In genomic region chr18:12520442-12520992, GRCh38 we compare ENCODE assay signal across 15 cellular contexts.
DNase-seq lines count a peak whose midpoint lies in the region; ATAC-seq and TF ChIP-seq lines count a peak whose summit lies in the region.
"Had no signal": no experiment of that assay in that cellular context is flagged by ENCODE, and none has a peak within 500 bp of the region (broad histone marks: within the 10 kb centered on the region; RNA-seq: fewer than 3 reads in every experiment).

No MANE protein-coding gene starts in this region.

- H2BK15ac ChIP-seq in H9 (ENCODE audit: low read depth, low read length): no peak overlapping the region

- H2BK12ac ChIP-seq in H9 (ENCODE audit: insufficient read length, low read depth, low read length): no peak overlapping the region

- no peak for TF ChIP-seq CTCF in H9 (conservative IDR thresholded peaks at IDR 0.05)

- H3K4me1 Mint-ChIP-seq in H9: peaks cover 3 to 14% of the 10 kb centered on the region in 2 experiments

- H3K4me1 ChIP-seq in H9 (ENCODE audit: insufficient read depth, low read length): no peaks in the 10 kb centered on the region

- no peaks in the 10 kb centered on the region for H3K36me3 Mint-ChIP-seq in H9 (ENCODE audit: insufficient read depth in 1 of 3, low read depth in 3 of 3)

- H3K23me2 ChIP-seq in H9 (ENCODE audit: insufficient read length, low read depth, low read length, poor library complexity, severe bottlenecking): no peaks in the 10 kb centered on the region

- no peak overlapping the region for H2BK20ac ChIP-seq in H9 (ENCODE audit: low read depth, low read length, poor library complexity, severe bottlenecking)

- no peak overlapping the region for H2AK5ac ChIP-seq in H9 (ENCODE audit: insufficient read length, low read length)

- H3K4me2 ChIP-seq in H9 (ENCODE audit: insufficient read depth, insufficient read length, low read length): no peak overlapping the region

- H3K9me3 ChIP-seq in H9 (ENCODE audit: control insufficient read depth, low read depth, low read length): no peaks in the 10 kb centered on the region

- no peak overlapping the region for H4K91ac ChIP-seq in H9 (ENCODE audit: insufficient read length, low read depth, low read length)

- no CpG with 5 or more reads among the region's 5 CpGs for whole genome bisulfite sequencing in H9 (ENCODE audit: extremely low coverage, insufficient read length, low lambda C conversion rate)

- peak; percentile 9 for DNase-seq in AG08396 (ENCODE audit: low spot score)
- DNase-seq in H9: no peak
- DNase-seq in left kidney (ENCODE audit: low read depth, low spot score): peak; percentile 69
- no peak for DNase-seq in NCI-H2196 treated with DMSO at 0.1 percent for 48 hours (lab: John Stamatoyannopoulos, UW; ENCODE audit: unreplicated experiment)
- DNase-seq in pons (ENCODE audit: low spot score): no peak
- DNase-seq: activated CD8-positive, alpha-beta T cell treated with anti-CD3 and anti-CD28 coated beads, Interleukin-2, amount 10 ng/mL, durations not matched to agents 7 days and 5 days; activated naive CD4-positive, alpha-beta T cell; AML-193; NCI-H345 had no signal

- H3K27me3 Mint-ChIP-seq in H9 (ENCODE audit: low read depth): no peaks in the 10 kb centered on the region

- H3K79me1 ChIP-seq in H9 (ENCODE audit: insufficient read depth, low read depth, low read length, poor library complexity, severe bottlenecking): no peaks in the 10 kb centered on the region

- no peaks in the 10 kb centered on the region for H4K20me1 ChIP-seq in H9 (ENCODE audit: control insufficient read depth, insufficient read depth, insufficient read length)

- no peak overlapping the region for H3K18ac ChIP-seq in H9 (ENCODE audit: insufficient read length, low read depth, low read length)

- H2AFZ ChIP-seq in H9 (ENCODE audit: low read length): no peak overlapping the region

- H3K4me3 Mint-ChIP-seq in H9: no peak overlapping the region
- H3K4me3 Mint-ChIP-seq: activated CD8-positive, alpha-beta T cell treated with anti-CD3 and anti-CD28 coated beads, Interleukin-2, amount 10 ng/mL, durations not matched to agents 7 days and 5 days; stimulated activated naive CD8-positive, alpha-beta T cell treated with anti-CD3 and anti-CD28 coated beads, Interleukin-15, Interleukin-2, amounts not matched to agents 100 ng/mL and 50 ng/mL, for 24 hours had no signal

- H3K23ac ChIP-seq in H9 (ENCODE audit: insufficient read length, low read depth, low read length): no peak overlapping the region

- ATAC-seq in SK-N-SH treated with all-trans-retinoic acid at 6 μM for 48 hours: no peak
- ATAC-seq in HG02678 (IDR thresholded peaks at IDR 0.05; ENCODE audit: unreplicated experiment): no peak
- ATAC-seq in HG03139 (IDR thresholded peaks at IDR 0.05; ENCODE audit: unreplicated experiment): no peak
- ATAC-seq: activated CD8-positive, alpha-beta T cell treated with anti-CD3 and anti-CD28 coated beads, Interleukin-2, amount 10 ng/mL, durations not matched to agents 7 days and 5 days had no signal

- H3K27me3 ChIP-seq in H9 (ENCODE audit: insufficient read depth, low read length): no peaks in the 10 kb centered on the region
- H3K27me3 ChIP-seq: cardiac muscle cell had no signal

- H3K9me3 Mint-ChIP-seq in H9: no peaks in the 10 kb centered on the region
- H3K9me3 Mint-ChIP-seq: stimulated activated naive CD8-positive, alpha-beta T cell treated with anti-CD3 and anti-CD28 coated beads, Interleukin-15, Interleukin-2, amounts not matched to agents 100 ng/mL and 50 ng/mL, for 24 hours had no signal

- H3K4ac ChIP-seq in H9 (ENCODE audit: low read depth, low read length): no peak overlapping the region

- H3K14ac ChIP-seq in H9 (ENCODE audit: insufficient read depth, low read length): no peak overlapping the region

- H3K56ac ChIP-seq in H9 (ENCODE audit: insufficient read length, low read depth, low read length): no peak overlapping the region

- no peak overlapping the region for H4K5ac ChIP-seq in H9 (ENCODE audit: insufficient read length, low read depth, low read length)

- no peaks in the 10 kb centered on the region for H3K79me2 ChIP-seq in H9 (ENCODE audit: insufficient read depth, low read length)

- H4K8ac ChIP-seq in H9 (replicated peaks; ENCODE audit: insufficient read length, low read depth, low read length): no peak overlapping the region

- H2BK5ac ChIP-seq in H9 (ENCODE audit: insufficient read length, low read length): no peak overlapping the region

- no peak overlapping the region for H2BK120ac ChIP-seq in H9 (ENCODE audit: low read depth, low read length, poor library complexity, severe bottlenecking)

- no peak overlapping the region for H3K27ac ChIP-seq in H9 (ENCODE audit: insufficient read length, low read depth, low read length)
- H3K27ac ChIP-seq: cardiac muscle cell, RWPE1 had no signal

- peak overlapping the region in 2 of 3 experiments; percentile 7 to 20; a peak in 2 of 7 replicates for H3K27ac Mint-ChIP-seq in H9
- H3K27ac Mint-ChIP-seq: activated CD8-positive, alpha-beta T cell treated with anti-CD3 and anti-CD28 coated beads, Interleukin-2, amount 10 ng/mL, durations not matched to agents 7 days and 5 days; stimulated activated naive CD8-positive, alpha-beta T cell treated with anti-CD3 and anti-CD28 coated beads, Interleukin-15, Interleukin-2, amounts not matched to agents 100 ng/mL and 50 ng/mL, for 24 hours had no signal

- no peak overlapping the region for H3T11ph ChIP-seq in H9 (ENCODE audit: low read length)

- no peak overlapping the region for H3K9ac ChIP-seq in H9 (ENCODE audit: extremely low read depth, insufficient read length, low read length)

TF ChIP-seq in SK-N-SH treated with all-trans-retinoic acid at 6 μM for 48 hours, 23 proteins besides CTCF, POLR2A, EP300 and RAD21:
- TF ChIP-seq GLIS3 (CRISPR knock-in tag; IDR thresholded peaks at IDR 0.05): no peak
- no peak for TF ChIP-seq ESRRG (CRISPR knock-in tag; IDR thresholded peaks at IDR 0.05)
- TF ChIP-seq TSHZ2 (CRISPR knock-in tag; IDR thresholded peaks at IDR 0.05): 0 out of 2 replicates have a peak, but pooled peaks have one; percentile 14
- TF ChIP-seq TCF4 (CRISPR knock-in tag; IDR thresholded peaks at IDR 0.05; ENCODE audit: borderline replicate concordance): peak; percentile 41; the same call in 1 of the 2 replicates
- 0 out of 2 replicates have a peak, but pooled peaks have one; percentile 26 for TF ChIP-seq ISL1 (CRISPR knock-in tag; IDR thresholded peaks at IDR 0.05)

Comparison
In these comparisons a context has a peak if more than half of its experiments do, and no peak if none do; other contexts are left out.
1. DNase-seq: peak in AG08396 (single experiment) and left kidney (single experiment); none in H9 (single experiment), NCI-H2196 treated with DMSO at 0.1 percent for 48 hours (single experiment) and pons (single experiment).